In the genomic region with DNA sequence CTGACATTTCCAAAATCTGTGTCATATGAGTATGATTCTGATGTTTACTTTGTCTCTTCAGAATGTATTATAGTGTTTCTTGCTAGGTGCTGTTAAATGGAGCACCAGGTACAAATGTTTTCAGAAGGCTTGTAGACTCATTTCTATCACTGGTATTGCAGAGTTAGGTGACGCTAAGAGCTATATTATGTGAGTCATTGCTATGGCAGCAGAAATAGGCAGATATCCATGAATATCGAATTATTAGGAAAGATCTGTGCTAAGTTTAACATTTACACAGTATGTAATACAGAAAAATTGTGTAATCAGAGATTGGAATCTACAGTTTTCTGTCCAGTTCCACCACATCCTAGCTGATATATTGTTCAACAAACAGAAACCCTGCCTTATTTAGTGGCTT, we compare ENCODE assay signal across 17 cellular contexts.
"Had no signal": no experiment of that assay in that cellular context is flagged by ENCODE, and none has a peak within 500 bp of the region (broad histone marks: within the 10 kb centered on the region; RNA-seq: fewer than 3 reads in every experiment).

No MANE protein-coding gene starts in this region.

- H3K9me3 Mint-ChIP-seq: effector memory CD8-positive, alpha-beta T cell; neural progenitor cell had no signal

- H3K36me3 Mint-ChIP-seq: memory B cell, neural progenitor cell had no signal

- DNase-seq: effector memory CD8-positive, alpha-beta T cell; esophagus squamous epithelium; heart left ventricle; hypothalamus; left lung; lower lobe of right lung; midbrain; nucleus accumbens; ovary; right cardiac atrium; stimulated activated CD4-positive, alpha-beta T cell treated with anti-CD3 and anti-CD28 coated beads, Interleukin-2, amount 100 ng/mL, for 48 hours; stimulated activated naive CD4-positive, alpha-beta T cell treated with Interleukin-2 at 50 U/mL for 16 hours; trophoblast cell had no signal

- H3K9me3 ChIP-seq: esophagus squamous epithelium, heart left ventricle, left lung, lower lobe of right lung, ovary had no signal

- H3K27ac Mint-ChIP-seq: effector memory CD8-positive, alpha-beta T cell; memory B cell; natural killer cell treated with Interleukin-12 subunit alpha and Interleukin-12 subunit beta and Interleukin-15 and Interleukin-18, amount 100 ng/mL, for 72 hours; neural progenitor cell had no signal

- H3K4me2 ChIP-seq: neural progenitor cell, smooth muscle cell had no signal

- H3K4me1 ChIP-seq: esophagus squamous epithelium, heart left ventricle, left lung, lower lobe of right lung, neural progenitor cell had no signal

- H3K36me3 ChIP-seq: esophagus squamous epithelium, heart left ventricle, left lung, lower lobe of right lung, neural progenitor cell, ovary had no signal

- H3K4me1 Mint-ChIP-seq: memory B cell had no signal

- H3K27ac ChIP-seq: esophagus squamous epithelium, heart left ventricle, left lung, lower lobe of right lung, neural progenitor cell, ovary had no signal

- H3K4me3 Mint-ChIP-seq: effector memory CD8-positive, alpha-beta T cell; memory B cell; natural killer cell treated with Interleukin-12 subunit alpha and Interleukin-12 subunit beta and Interleukin-15 and Interleukin-18, amount 100 ng/mL, for 72 hours; neural progenitor cell had no signal

- H2AFZ ChIP-seq: neural progenitor cell had no signal

- H3K27me3 ChIP-seq: esophagus squamous epithelium, heart left ventricle, left lung, neural progenitor cell, ovary had no signal

- H3K9ac ChIP-seq: neural progenitor cell had no signal

- H3K4me3 ChIP-seq: esophagus squamous epithelium, heart left ventricle, left lung, lower lobe of right lung, neural progenitor cell, ovary, smooth muscle cell had no signal

- ATAC-seq: effector memory CD8-positive, alpha-beta T cell; heart left ventricle; left lung; lower lobe of right lung; natural killer cell treated with Interleukin-12 subunit alpha and Interleukin-12 subunit beta and Interleukin-15 and Interleukin-18, amount 100 ng/mL, for 72 hours; right cardiac atrium had no signal

- H3K27me3 Mint-ChIP-seq: effector memory CD8-positive, alpha-beta T cell; memory B cell; natural killer cell treated with Interleukin-12 subunit alpha and Interleukin-12 subunit beta and Interleukin-15 and Interleukin-18, amount 100 ng/mL, for 72 hours had no signal
